ENCODE assay signal across 7 cellular contexts in the genomic region with DNA sequence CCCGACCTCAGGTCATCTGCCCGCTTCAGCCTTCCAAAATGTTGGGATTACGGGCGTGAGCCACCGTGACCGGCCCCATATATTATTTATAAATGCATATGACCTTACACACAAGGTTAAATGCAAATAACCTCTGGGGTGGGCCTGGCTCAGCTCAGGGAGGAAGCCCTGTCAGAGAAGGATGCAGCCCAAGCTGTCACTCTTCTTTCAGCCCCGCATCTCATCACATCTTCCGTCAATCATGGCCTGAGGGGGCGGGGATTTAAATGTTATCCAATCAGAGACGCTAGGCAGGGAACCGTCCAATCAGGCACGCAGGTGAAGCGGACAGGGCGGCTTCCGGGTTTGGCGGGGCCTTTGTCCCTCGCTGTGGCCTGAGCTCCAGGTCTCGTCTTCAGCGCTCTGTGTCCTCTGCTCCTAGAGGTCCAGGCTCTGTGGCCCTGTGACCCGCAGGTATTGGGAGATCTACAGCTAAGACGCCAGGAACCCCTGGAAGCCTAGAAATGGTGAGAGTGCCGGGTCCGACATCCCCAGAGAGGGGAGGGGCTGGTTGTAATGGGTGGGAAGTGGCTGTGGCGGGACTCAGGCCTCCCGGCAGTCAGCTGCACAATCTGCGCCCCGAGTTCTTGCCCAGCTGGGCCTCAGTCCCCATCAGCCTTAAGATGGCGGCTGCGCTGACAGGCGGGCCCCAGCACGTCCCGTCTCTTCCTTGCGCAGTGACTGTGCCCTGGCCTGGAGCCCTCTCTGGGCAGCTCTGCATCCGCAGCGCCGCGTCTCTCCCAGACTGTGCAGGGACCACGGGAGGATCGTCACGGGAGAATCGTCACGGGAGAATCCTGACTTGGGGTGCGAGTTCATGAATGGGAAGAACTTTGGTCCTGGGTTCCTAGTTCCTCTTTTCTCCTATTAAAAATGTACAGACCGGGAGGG.
DNase-seq lines count a peak whose midpoint lies in the region; ATAC-seq, FAIRE-seq and TF ChIP-seq lines count a peak whose summit lies in the region.

A gene (plus strand): TSS at position 360 of the 930 bp plus-strand sequence. CDS start 144 bp downstream, at position 504.

- peak; percentile 100 for FAIRE-seq in GM18507 (lab: Jason Lieb, UNC)

- H3K4me3 ChIP-seq in retinal pigment epithelial cell (ENCODE audit: low read length) = peak within 1 kb of the TSS; percentile 93

- no peak for TF ChIP-seq CTCF in retinal pigment epithelial cell (conservative IDR thresholded peaks at IDR 0.05; ENCODE audit: low read depth, low read length)

- DNase-seq in GM18507 (ENCODE audit: extremely low spot score, insufficient read length, low read depth) = peak; percentile 70
- peak; percentile 96 to 97 for DNase-seq in NCI-H2081 (lab: John Stamatoyannopoulos, UW)
- peak; percentile 79 for DNase-seq in T1000 (lab: John Stamatoyannopoulos, UW)
- peak; percentile 97 for DNase-seq in astrocyte of the hippocampus (ENCODE audit: low read depth, low spot score)
- peak; percentile 50 to 97 (median 87) for DNase-seq in hypothalamus (lab: John Stamatoyannopoulos, UW)
- peak; percentile 81 for DNase-seq in retinal pigment epithelial cell (ENCODE audit: low read depth)

- ATAC-seq in HG03025 (IDR thresholded peaks at IDR 0.05; ENCODE audit: low FRiP score, unreplicated experiment) = peak; percentile 90

Comparison
In these comparisons a context has a peak if more than half of its experiments do, and no peak if none do; other contexts are left out.
1. Peak in every context shown above with its lines: DNase-seq, ATAC-seq and H3K4me3 ChIP-seq.